Comparison of ENCODE assay signal across 8 cellular contexts in genomic region chr11:61962213-61963015, GRCh38. TPM values are rescaled to one million over a fixed set of nuclear protein-coding genes. Genes with fewer than 3 reads are reported as not detected.
A peak's percentile ranks its signal among the peaks of the same experiment; 100 is the strongest.
DNase-seq lines count a peak whose midpoint lies in the region; ATAC-seq and TF ChIP-seq lines count a peak whose summit lies in the region.
"Had no signal": no experiment of that assay in that cellular context is flagged by ENCODE, and none has a peak within 500 bp of the region (broad histone marks: within the 10 kb centered on the region; RNA-seq: fewer than 3 reads in every experiment).

No MANE protein-coding gene starts in this region.

- no peak for DNase-seq in CD4-positive, alpha-beta T cell
- peak in 1 of 2 donors; percentile 67 for DNase-seq in ascending aorta (ENCODE audit: low spot score in 2 of 2)
- peak; percentile 11 for DNase-seq in naive B cell
- no peak for DNase-seq in dedifferentiated amniotic fluid mesenchymal stem cell (ENCODE audit: extremely low spot score)
- DNase-seq in activated T-helper 2 cell treated with anti-CD3 and anti-CD28 coated beads, Interferon-gamma antibody, Interleukin-2, Interleukin-4, amounts not matched to agents 10 μg/mL and 5 μg/mL and 100 μg/mL, durations not matched to agents 14 hours and 24 hours and 36 hours (ENCODE audit: low spot score) = no peak
- no peak for DNase-seq in NCI-H446 treated with DMSO at 0.1 percent for 48 hours (lab: John Stamatoyannopoulos, UW)

- CTCF ChIA-PET in CD4-positive, alpha-beta T cell (lab: Charles Lee) = interaction anchor here (1.4 to 2.9 kb wide), 4 partner anchors 15 to 120 kb away, joined by 3 to 12 read pairs (median 8); no protein-coding TSS in a partner anchor

- POLR2A ChIA-PET in CD4-positive, alpha-beta T cell (lab: Charles Lee) = interaction anchor here (1.4 to 1.9 kb wide), 2 partner anchors 10 to 119 kb away, joined by 3 to 7 read pairs; no protein-coding TSS in a partner anchor

- H3K4me1 ChIP-seq in ascending aorta = peaks cover 10 to 30% of the 10 kb centered on the region in 2 donors

- H3K27me3 ChIP-seq in CD4-positive, alpha-beta T cell (ENCODE audit: control insufficient read depth, insufficient read depth, low read length) = no peaks in the 10 kb centered on the region
- H3K27me3 ChIP-seq in ascending aorta = no peaks in the 10 kb centered on the region

- H3K9me3 Mint-ChIP-seq in CD4-positive, alpha-beta T cell = no peaks in the 10 kb centered on the region
- H3K9me3 Mint-ChIP-seq in naive B cell = peaks cover 0 to 1% (median 0%) of the 10 kb centered on the region in 7 donors
- H3K9me3 Mint-ChIP-seq in activated T-helper 2 cell treated with anti-CD3 and anti-CD28 coated beads, Interferon-gamma antibody, Interleukin-2, Interleukin-4, amounts not matched to agents 10 μg/mL and 5 μg/mL and 100 μg/mL, durations not matched to agents 14 hours and 24 hours and 36 hours = no peaks in the 10 kb centered on the region
- H3K9me3 Mint-ChIP-seq: T-helper 1 cell treated with Interleukin-12 subunit alpha and Interleukin-12 subunit beta and Interleukin-4 antibody, amounts not matched to agents 30 μg/mL and 1 μg/mL, for 36 hours had no signal

- no peak for TF ChIP-seq CTCF in CD4-positive, alpha-beta T cell (IDR thresholded peaks at IDR 0.05)
- TF ChIP-seq CTCF in ascending aorta (IDR thresholded peaks at IDR 0.05) = no peak

- peaks cover 45% of the 10 kb centered on the region for H3K4me1 Mint-ChIP-seq in CD4-positive, alpha-beta T cell (ENCODE audit: low read depth)
- H3K4me1 Mint-ChIP-seq in naive B cell = peaks cover 39 to 73% (median 55%) of the 10 kb centered on the region in 3 donors
- H3K4me1 Mint-ChIP-seq in activated T-helper 2 cell treated with anti-CD3 and anti-CD28 coated beads, Interferon-gamma antibody, Interleukin-2, Interleukin-4, amounts not matched to agents 10 μg/mL and 5 μg/mL and 100 μg/mL, durations not matched to agents 14 hours and 24 hours and 36 hours (ENCODE audit: low read depth) = peaks cover 28% of the 10 kb centered on the region

- H3K27me3 Mint-ChIP-seq in CD4-positive, alpha-beta T cell = peaks cover 4% of the 10 kb centered on the region
- H3K27me3 Mint-ChIP-seq in naive B cell = no peaks in the 10 kb centered on the region
- no peaks in the 10 kb centered on the region for H3K27me3 Mint-ChIP-seq in activated T-helper 2 cell treated with anti-CD3 and anti-CD28 coated beads, Interferon-gamma antibody, Interleukin-2, Interleukin-4, amounts not matched to agents 10 μg/mL and 5 μg/mL and 100 μg/mL, durations not matched to agents 14 hours and 24 hours and 36 hours (ENCODE audit: low read depth)

- no peak for ATAC-seq in CD4-positive, alpha-beta T cell (ENCODE audit: poor library complexity)
- ATAC-seq in naive B cell (ENCODE audit: low read depth in 2 of 2) = no peak

- peaks cover 11 to 28% of the 10 kb centered on the region in 2 donors for H3K36me3 ChIP-seq in ascending aorta

- peaks cover 50% of the 10 kb centered on the region for H3K36me3 Mint-ChIP-seq in CD4-positive, alpha-beta T cell (ENCODE audit: low read depth)
- H3K36me3 Mint-ChIP-seq in naive B cell = peaks cover 9 to 18% of the 10 kb centered on the region in 2 donors
- peaks cover 40% of the 10 kb centered on the region for H3K36me3 Mint-ChIP-seq in activated T-helper 2 cell treated with anti-CD3 and anti-CD28 coated beads, Interferon-gamma antibody, Interleukin-2, Interleukin-4, amounts not matched to agents 10 μg/mL and 5 μg/mL and 100 μg/mL, durations not matched to agents 14 hours and 24 hours and 36 hours (ENCODE audit: low read depth)

- H3K4me3 Mint-ChIP-seq in CD4-positive, alpha-beta T cell = peak overlapping the region; percentile 99
- peak overlapping the region; percentile 74 to 98 (median 86) for H3K4me3 Mint-ChIP-seq in naive B cell
- no peak overlapping the region for H3K4me3 Mint-ChIP-seq in activated T-helper 2 cell treated with anti-CD3 and anti-CD28 coated beads, Interferon-gamma antibody, Interleukin-2, Interleukin-4, amounts not matched to agents 10 μg/mL and 5 μg/mL and 100 μg/mL, durations not matched to agents 14 hours and 24 hours and 36 hours (ENCODE audit: low read depth)

- no peak overlapping the region for H3K4me3 ChIP-seq in ascending aorta

- H3K9me3 ChIP-seq in CD4-positive, alpha-beta T cell (ENCODE audit: control insufficient read depth, low read length) = no peaks in the 10 kb centered on the region
- no peaks in the 10 kb centered on the region for H3K9me3 ChIP-seq in ascending aorta

- intact Hi-C loops in CD4-positive, alpha-beta T cell (cut with DNase I, micrococcal nuclease) = loop anchor here (10.0 kb wide), 3 partner anchors 168 to 582 kb away; partner anchors contain the start of genes AHNAK (in 1 of the 2), FEN1 (in 1 of the 2), SYT7 (in 1 of the 2) and TMEM258 (in 1 of the 2)
- intact Hi-C loops in ascending aorta (cut with DNase I) = no loop called here
- intact Hi-C loops in activated T-helper 2 cell treated with anti-CD3 and anti-CD28 coated beads, Interferon-gamma antibody, Interleukin-2, Interleukin-4, amounts not matched to agents 10 μg/mL and 5 μg/mL and 100 μg/mL, durations not matched to agents 14 hours and 24 hours and 36 hours (cut with micrococcal nuclease) = no loop called here

- no peak overlapping the region for H3K27ac ChIP-seq in CD4-positive, alpha-beta T cell (ENCODE audit: low read depth, low read length)
- peak overlapping the region; percentile 57 to 99 for H3K27ac ChIP-seq in ascending aorta

- H3K27ac Mint-ChIP-seq in CD4-positive, alpha-beta T cell = peak overlapping the region; percentile 84
- peak overlapping the region; percentile 95 to 99 (median 98) for H3K27ac Mint-ChIP-seq in naive B cell
- H3K27ac Mint-ChIP-seq in activated T-helper 2 cell treated with anti-CD3 and anti-CD28 coated beads, Interferon-gamma antibody, Interleukin-2, Interleukin-4, amounts not matched to agents 10 μg/mL and 5 μg/mL and 100 μg/mL, durations not matched to agents 14 hours and 24 hours and 36 hours = no peak overlapping the region

RNA-seq across cellular contexts. Expression of gene FTH1, which starts 5.0 kb away (rescaled TPM):
- 1,000 to 10,000 TPM; 2,313 to 2,400 TPM for total RNA-seq in CD4-positive, alpha-beta T cell
- 2,353 TPM for total RNA-seq in ascending aorta
- polyA plus RNA-seq in naive B cell (ENCODE audit: low read depth in 6 of 6) = 1,000 to 10,000 TPM; 4,039 to 5,068 (median 4,261) TPM
- total RNA-seq in activated T-helper 2 cell treated with anti-CD3 and anti-CD28 coated beads, Interferon-gamma antibody, Interleukin-2, Interleukin-4, amounts not matched to agents 10 μg/mL and 5 μg/mL and 100 μg/mL, durations not matched to agents 14 hours and 24 hours and 36 hours = 568 and 585 TPM in 2 replicates

RNA-seq across cellular contexts. Expression of gene BEST1, which starts 12.3 kb away (rescaled TPM):
- under 1 TPM; 0.14 to 0.25 TPM for total RNA-seq in CD4-positive, alpha-beta T cell
- 30.9 TPM for total RNA-seq in ascending aorta
- polyA plus RNA-seq in naive B cell (ENCODE audit: low read depth in 6 of 6) = 1 to 10 TPM; 1.4 to 3.3 (median 2.6) TPM
- 0.09 TPM in 1 of 2 replicates, not detected in the other for total RNA-seq in activated T-helper 2 cell treated with anti-CD3 and anti-CD28 coated beads, Interferon-gamma antibody, Interleukin-2, Interleukin-4, amounts not matched to agents 10 μg/mL and 5 μg/mL and 100 μg/mL, durations not matched to agents 14 hours and 24 hours and 36 hours
- total RNA-seq: glomerular endothelial cell had no signal

RNA-seq across cellular contexts. Expression of gene RAB3IL1, which starts 45.0 kb away (rescaled TPM):
- total RNA-seq in CD4-positive, alpha-beta T cell = not detected
- total RNA-seq in ascending aorta = 23.2 TPM
- not detected for polyA plus RNA-seq in naive B cell (ENCODE audit: low read depth in 6 of 6)
- 0.09 TPM in 1 of 2 replicates, not detected in the other for total RNA-seq in activated T-helper 2 cell treated with anti-CD3 and anti-CD28 coated beads, Interferon-gamma antibody, Interleukin-2, Interleukin-4, amounts not matched to agents 10 μg/mL and 5 μg/mL and 100 μg/mL, durations not matched to agents 14 hours and 24 hours and 36 hours

Comparison
In these comparisons a context has a peak if more than half of its experiments do, and no peak if none do; other contexts are left out.
1. RNA of gene BEST1, which starts 12.3 kb away (total RNA-seq): 30.9 TPM in ascending aorta (single experiment); 0.14 to 0.25 TPM in CD4-positive, alpha-beta T cell and 0.09 TPM in activated T-helper 2 cell treated with anti-CD3 and anti-CD28 coated beads, Interferon-gamma antibody, Interleukin-2, Interleukin-4, amounts not matched to agents 10 μg/mL and 5 μg/mL and 100 μg/mL, durations not matched to agents 14 hours and 24 hours and 36 hours; every median in the first group is over 10 times any median in the second.
2. RNA of gene RAB3IL1, which starts 45.0 kb away (total RNA-seq): 23.2 TPM in ascending aorta (single experiment); 0.09 TPM in activated T-helper 2 cell treated with anti-CD3 and anti-CD28 coated beads, Interferon-gamma antibody, Interleukin-2, Interleukin-4, amounts not matched to agents 10 μg/mL and 5 μg/mL and 100 μg/mL, durations not matched to agents 14 hours and 24 hours and 36 hours and not detected in CD4-positive, alpha-beta T cell; every median in the first group is over 10 times any median in the second.
3. intact Hi-C loops: an anchor here in CD4-positive, alpha-beta T cell (10.0 kb wide); none called in ascending aorta and activated T-helper 2 cell treated with anti-CD3 and anti-CD28 coated beads, Interferon-gamma antibody, Interleukin-2, Interleukin-4, amounts not matched to agents 10 μg/mL and 5 μg/mL and 100 μg/mL, durations not matched to agents 14 hours and 24 hours and 36 hours.